Comparison of ENCODE assay signal across 16 cellular contexts in genomic region chr18:51739044-51739666, GRCh38.
DNase-seq lines count a peak whose midpoint lies in the region; ATAC-seq and TF ChIP-seq lines count a peak whose summit lies in the region.
"Had no signal": no experiment of that assay in that cellular context is flagged by ENCODE, and none has a peak within 500 bp of the region (broad histone marks: within the 10 kb centered on the region; RNA-seq: fewer than 3 reads in every experiment).

No MANE protein-coding gene starts in this region.

- no peaks in the 10 kb centered on the region for H3K27me3 ChIP-seq in SU-DHL-6 (ENCODE audit: low read length)

- H3K27ac Mint-ChIP-seq in effector memory CD8-positive, alpha-beta T cell = no peak overlapping the region
- H3K27ac Mint-ChIP-seq: activated CD4-positive, alpha-beta memory T cell treated with anti-CD3 and anti-CD28 coated beads for 36 hours; CD4-positive, alpha-beta T cell; stimulated activated naive CD8-positive, alpha-beta T cell treated with anti-CD3 and anti-CD28 coated beads, Interleukin-15, amount 100 ng/mL, for 72 hours had no signal

- H3K4me3 ChIP-seq in SU-DHL-6 (ENCODE audit: insufficient read depth, low read length, poor library complexity, severe bottlenecking) = no peak overlapping the region

- no peaks in the 10 kb centered on the region for H3K9me2 ChIP-seq in SU-DHL-6 (replicated peaks; ENCODE audit: insufficient read depth, low read length)

- no peaks in the 10 kb centered on the region for H3K4me1 Mint-ChIP-seq in effector memory CD8-positive, alpha-beta T cell (ENCODE audit: low read depth in 2 of 2)
- H3K4me1 Mint-ChIP-seq: stimulated activated naive CD8-positive, alpha-beta T cell treated with anti-CD3 and anti-CD28 coated beads, Interleukin-15, amount 100 ng/mL, for 72 hours had no signal

- peaks cover 0 to 2% of the 10 kb centered on the region in 2 donors for H3K9me3 Mint-ChIP-seq in effector memory CD8-positive, alpha-beta T cell
- H3K9me3 Mint-ChIP-seq: activated CD4-positive, alpha-beta memory T cell treated with anti-CD3 and anti-CD28 coated beads for 36 hours had no signal

- H3K36me3 ChIP-seq in SU-DHL-6 (ENCODE audit: low read length) = no peaks in the 10 kb centered on the region

- H4K20me1 ChIP-seq in SU-DHL-6 (ENCODE audit: low read depth, low read length) = no peaks in the 10 kb centered on the region

- DNase-seq in effector memory CD8-positive, alpha-beta T cell = no peak
- DNase-seq in SK-N-DZ (ENCODE audit: low spot score) (no peak), middle frontal gyrus (ENCODE audit: extremely low spot score, low spot score) (no peak)
- DNase-seq: activated CD4-positive, alpha-beta memory T cell treated with anti-CD3 and anti-CD28 coated beads for 36 hours; activated naive CD4-positive, alpha-beta T cell treated with anti-CD3 and anti-CD28 coated beads, Interleukin-2, amount 50 U/mL, for 16 hours; CD4-positive, alpha-beta T cell; Karpas-422; NCI-H2029 treated with DMSO at 0.1 percent for 48 hours; stimulated activated CD4-positive, alpha-beta T cell treated with anti-CD3 and anti-CD28 coated beads, Interleukin-2, amount 100 ng/mL, for 48 hours; stimulated activated naive CD8-positive, alpha-beta T cell treated with anti-CD3 and anti-CD28 coated beads, Interleukin-15, amount 100 ng/mL, for 72 hours had no signal

- ATAC-seq in GM18868 (IDR thresholded peaks at IDR 0.05; ENCODE audit: unreplicated experiment) = peak; percentile 90
- ATAC-seq in GM21528 (IDR thresholded peaks at IDR 0.05; ENCODE audit: low FRiP score, unreplicated experiment) = peak; percentile 85
- ATAC-seq in HG03060 (IDR thresholded peaks at IDR 0.05; ENCODE audit: low read depth, unreplicated experiment) = peak; percentile 89
- no peak for ATAC-seq in effector memory CD8-positive, alpha-beta T cell (replicated peaks)
- ATAC-seq in HG03571 (IDR thresholded peaks at IDR 0.05; ENCODE audit: unreplicated experiment) = no peak
- ATAC-seq: HCT116; stimulated activated naive CD8-positive, alpha-beta T cell treated with anti-CD3 and anti-CD28 coated beads, Interleukin-15, amount 100 ng/mL, for 72 hours had no signal

- H3K4me3 Mint-ChIP-seq in effector memory CD8-positive, alpha-beta T cell = no peak overlapping the region
- H3K4me3 Mint-ChIP-seq: activated CD4-positive, alpha-beta memory T cell treated with anti-CD3 and anti-CD28 coated beads for 36 hours; CD4-positive, alpha-beta T cell; stimulated activated naive CD8-positive, alpha-beta T cell treated with anti-CD3 and anti-CD28 coated beads, Interleukin-15, amount 100 ng/mL, for 72 hours had no signal

- H3K9ac ChIP-seq in SU-DHL-6 (ENCODE audit: low read length) = no peak overlapping the region

- H3K36me3 Mint-ChIP-seq in effector memory CD8-positive, alpha-beta T cell (ENCODE audit: insufficient read depth) = no peaks in the 10 kb centered on the region
- H3K36me3 Mint-ChIP-seq: activated CD4-positive, alpha-beta memory T cell treated with anti-CD3 and anti-CD28 coated beads for 36 hours had no signal

- H3K27me3 Mint-ChIP-seq in effector memory CD8-positive, alpha-beta T cell = no peaks in the 10 kb centered on the region
- H3K27me3 Mint-ChIP-seq: CD4-positive, alpha-beta T cell; stimulated activated naive CD8-positive, alpha-beta T cell treated with anti-CD3 and anti-CD28 coated beads, Interleukin-15, amount 100 ng/mL, for 72 hours had no signal

- peak overlapping the region; percentile 43 for H3K27ac ChIP-seq in SU-DHL-6 (ENCODE audit: low read depth, low read length)

- H2AFZ ChIP-seq in SU-DHL-6 (ENCODE audit: low read depth, low read length, severe bottlenecking) = no peak overlapping the region

- no peaks in the 10 kb centered on the region for H3K79me2 ChIP-seq in SU-DHL-6 (ENCODE audit: insufficient read depth, low read length)

- H3K4me2 ChIP-seq in SU-DHL-6 (ENCODE audit: low read depth, low read length, poor library complexity, severe bottlenecking) = peak overlapping the region; percentile 20

- no peak for TF ChIP-seq CTCF in SU-DHL-6 (IDR thresholded peaks at IDR 0.05; ENCODE audit: insufficient read depth, low read length, poor library complexity, severe bottlenecking)

- H3K9me3 ChIP-seq in SU-DHL-6 (ENCODE audit: insufficient read depth, low read length) = no peaks in the 10 kb centered on the region

- H3F3A ChIP-seq in SU-DHL-6 (ENCODE audit: insufficient read depth) = no peaks in the 10 kb centered on the region

Comparison
In these comparisons a context has a peak if more than half of its experiments do, and no peak if none do; other contexts are left out.
1. ATAC-seq: peak in GM18868 (single experiment), GM21528 (single experiment) and HG03060 (single experiment); none in effector memory CD8-positive, alpha-beta T cell (single experiment) and HG03571 (single experiment).